In genomic region chr11:62539238-62539925, GRCh38 we compare ENCODE assay signal across 8 cellular contexts. TPM values are rescaled to one million over a fixed set of nuclear protein-coding genes. Genes with fewer than 3 reads are reported as not detected.
A peak's percentile ranks its signal among the peaks of the same experiment; 100 is the strongest.
DNase-seq lines count a peak whose midpoint lies in the region; ATAC-seq and TF ChIP-seq lines count a peak whose summit lies in the region.

No MANE protein-coding gene starts in this region.

- no peaks in the 10 kb centered on the region for H3K27me3 ChIP-seq in stomach

- H3K36me3 ChIP-seq in stomach = peaks cover 17 to 24% (median 23%) of the 10 kb centered on the region in 4 donors

- peak; percentile 48 for ATAC-seq in left colon
- no peak for ATAC-seq in GM21737 (IDR thresholded peaks at IDR 0.05; ENCODE audit: unreplicated experiment)

- no peak for TF ChIP-seq EP300 in stomach (IDR thresholded peaks at IDR 0.05)

- in situ Hi-C loops in astrocyte of the spinal cord (cut with HindIII; ENCODE audit: low sequenced_read_pairs) = no loop called here

- DNase-seq in NCI-H2171 treated with DMSO at 0.1 percent for 48 hours (lab: John Stamatoyannopoulos, UW) (peak; percentile 14), NCI-H2171 (lab: John Stamatoyannopoulos, UW) (no peak), RPMI7951 (ENCODE audit: low read depth) (peak; percentile 95), astrocyte of the spinal cord (ENCODE audit: low read depth, low spot score) (peak; percentile 94), left colon (peak; percentile 75 to 86), stomach (peak; percentile 63), NCI-H82 treated with DMSO at 0.1 percent for 48 hours (lab: John Stamatoyannopoulos, UW; ENCODE audit: unreplicated experiment) (no peak)

- 10 to 44% (median 16%) methylated on average over 3 to 13 of the region's 13 CpGs for WGBS in stomach, 5 donors

- no peaks in the 10 kb centered on the region for H3K9me3 ChIP-seq in stomach

- H3K27ac ChIP-seq in stomach = peak overlapping the region; percentile 52 to 99 (median 95)

- TF ChIP-seq CTCF in astrocyte of the spinal cord (IDR thresholded peaks at IDR 0.05; ENCODE audit: low read depth, low read length) = no peak
- no peak for TF ChIP-seq CTCF in stomach (IDR thresholded peaks at IDR 0.05)

- H3K4me3 ChIP-seq in astrocyte of the spinal cord (ENCODE audit: low read depth, low read length) (no peak overlapping the region), stomach (peak overlapping the region; percentile 8 to 95 (median 88))

- intact Hi-C loops in left colon (cut with DNase I, micrococcal nuclease) (no loop called here), stomach (cut with DNase I; ENCODE audit: low total_unique reads) (no loop called here)

- peaks cover 72 to 100% (median 82%) of the 10 kb centered on the region in 4 donors for H3K4me1 ChIP-seq in stomach

- no peak for TF ChIP-seq POLR2A in stomach (IDR thresholded peaks at IDR 0.05)

RNA-seq across cellular contexts. Expression of gene AHNAK, which starts 7.2 kb away (rescaled TPM):
- total RNA-seq in RPMI7951 (2014; rRNA removed; shearing (Covaris generic)) = 184 and 206 TPM in 2 replicates
- 100 to 1,000 TPM; 629 to 631 TPM for total RNA-seq in left colon
- 100 to 1,000 TPM; 550 to 693 (median 622) TPM for total RNA-seq in stomach
- 10 to 100 TPM; 37.4 to 76.8 (median 60.3) TPM for polyA plus RNA-seq in stomach

RNA-seq across cellular contexts. Expression of gene EEF1G, which starts 34.3 kb away (rescaled TPM):
- 841 and 1,053 TPM in 2 replicates for total RNA-seq in RPMI7951 (2014; rRNA removed; shearing (Covaris generic))
- total RNA-seq in left colon (1,000 to 10,000 TPM; 1,192 to 1,207 TPM), stomach (1,000 to 10,000 TPM in 1 of 5 donors, 100 to 1,000 TPM in 4; 671 to 1,412 (median 779) TPM)
- polyA plus RNA-seq in stomach = 1,000 to 10,000 TPM; 1,415 to 1,760 (median 1,525) TPM

RNA-seq across cellular contexts. Expression of gene TUT1, which starts 51.9 kb away (rescaled TPM):
- total RNA-seq in RPMI7951 (2014; rRNA removed; shearing (Covaris generic)) = 4.7 and 5.3 TPM in 2 replicates
- total RNA-seq in left colon = 10 to 100 TPM; 14.0 to 14.7 TPM
- 10 to 100 TPM in 3 of 5 donors, 1 to 10 TPM in 2; 6.1 to 36.2 (median 12.3) TPM for total RNA-seq in stomach
- 10 to 100 TPM; 13.3 to 18.9 (median 16.3) TPM for polyA plus RNA-seq in stomach

Comparison
In these comparisons a context has a peak if more than half of its experiments do, and no peak if none do; other contexts are left out.
1. DNase-seq: peak in NCI-H2171 treated with DMSO at 0.1 percent for 48 hours (single experiment), RPMI7951 (single experiment), astrocyte of the spinal cord (single experiment), left colon (2 of 2) and stomach (single experiment); none in NCI-H2171 (single experiment) and NCI-H82 treated with DMSO at 0.1 percent for 48 hours (single experiment).